In genomic region chr12:14769462-14769836, GRCh38 we compare ENCODE assay signal across 8 cellular contexts. TPM values are rescaled to one million over a fixed set of nuclear protein-coding genes. Genes with fewer than 3 reads are reported as not detected.
A peak's percentile ranks its signal among the peaks of the same experiment; 100 is the strongest.
DNase-seq lines count a peak whose midpoint lies in the region; ATAC-seq and TF ChIP-seq lines count a peak whose summit lies in the region.

No MANE protein-coding gene starts in this region.

- in situ Hi-C loops in GM13977 (cut with MboI; ENCODE audit: low pct_unique_long_range_greater_than_20kb, low sequenced_read_pairs, unreplicated experiment) = no loop called here

- H3K4me1 ChIP-seq in ACC112 (ENCODE audit: control insufficient read depth, insufficient read depth, low read length, unreplicated experiment) (peaks cover 3% of the 10 kb centered on the region), Karpas-422 (ENCODE audit: low read length) (peaks cover 37% of the 10 kb centered on the region), body of pancreas (peaks cover 42% of the 10 kb centered on the region), testis (peaks cover 7% of the 10 kb centered on the region)

- H2AFZ ChIP-seq in ACC112 (ENCODE audit: low read length, unreplicated experiment) = no peak overlapping the region
- H2AFZ ChIP-seq in Karpas-422 (ENCODE audit: low read length) = no peak overlapping the region

- H3K27ac ChIP-seq in ACC112 (ENCODE audit: low read depth, low read length) = peak overlapping the region; percentile 85
- H3K27ac ChIP-seq in Karpas-422 (ENCODE audit: low read length) = peak overlapping the region; percentile 94
- peak overlapping the region; percentile 96 to 98 (median 98) for H3K27ac ChIP-seq in body of pancreas
- peak overlapping the region; percentile 94 to 95 for H3K27ac ChIP-seq in testis

- no peak for DNase-seq in GM13977 (ENCODE audit: low spot score)
- peak; percentile 51 for DNase-seq in Karpas-422
- DNase-seq in body of pancreas = peak; percentile 43 to 68 (median 58)
- DNase-seq in left lobe of liver (ENCODE audit: low spot score) = no peak
- DNase-seq in testis = peak; percentile 53
- no peak for DNase-seq in LoVo (ENCODE audit: low spot score)
- DNase-seq in globus pallidus (ENCODE audit: low spot score) = no peak

- peak overlapping the region; percentile 95 for H3K4me2 ChIP-seq in Karpas-422 (ENCODE audit: low read depth, low read length, poor library complexity, severe bottlenecking)

- TF ChIP-seq CTCF in GM13977 (IDR thresholded peaks at IDR 0.05; ENCODE audit: extremely low read depth, insufficient read depth, missing control alignments) (peak; percentile 34), body of pancreas (IDR thresholded peaks at IDR 0.05) (no peak), testis (IDR thresholded peaks at IDR 0.05) (no peak)

- H3K79me2 ChIP-seq in ACC112 (ENCODE audit: control insufficient read depth, insufficient read depth, low read length, unreplicated experiment) = peaks cover 29% of the 10 kb centered on the region
- H3K79me2 ChIP-seq in Karpas-422 (ENCODE audit: low read length) = peaks cover 19% of the 10 kb centered on the region; the same call in 1 of the 2 replicates

- H3K9me3 ChIP-seq in Karpas-422 (ENCODE audit: low read length) (0 out of 2 replicates have a peak, but pooled peaks cover 3% of the 10 kb centered on the region), body of pancreas (no peaks in the 10 kb centered on the region), testis (no peaks in the 10 kb centered on the region)

- 0 out of 2 replicates have a peak, but pooled peaks cover 3% of the 10 kb centered on the region for H4K20me1 ChIP-seq in Karpas-422 (ENCODE audit: insufficient read depth, low read depth, low read length)

- H3K4me3 ChIP-seq in ACC112 (ENCODE audit: low read depth, low read length) (peak overlapping the region; percentile 98), Karpas-422 (ENCODE audit: low read length) (peak overlapping the region; percentile 80), body of pancreas (peak overlapping the region; percentile 28 to 85), testis (peak overlapping the region; percentile 79 to 92)

- H3K9ac ChIP-seq in Karpas-422 (ENCODE audit: low read length) = peak overlapping the region; percentile 95

- H3K27me3 ChIP-seq in ACC112 (ENCODE audit: insufficient read depth, low read length) (no peaks in the 10 kb centered on the region), Karpas-422 (ENCODE audit: low read length) (peaks cover 4% of the 10 kb centered on the region; the same call in 1 of the 2 replicates), body of pancreas (no peaks in the 10 kb centered on the region), testis (no peaks in the 10 kb centered on the region)

- ATAC-seq in body of pancreas = peak; percentile 7
- peak; percentile 15 for ATAC-seq in left lobe of liver

- 1 to 2% methylated on average over 18 to 19 of the region's 19 CpGs for WGBS in body of pancreas, 2 donors
- 0 to 3% methylated on average over 18 to 19 of the region's 19 CpGs for WGBS in testis, 2 donors

- intact Hi-C loops in body of pancreas (cut with DNase I) = no loop called here
- intact Hi-C loops in testis (cut with DNase I; ENCODE audit: low total_unique reads) = no loop called here

- no peaks in the 10 kb centered on the region for H3K36me3 ChIP-seq in ACC112 (ENCODE audit: insufficient read depth, low read length)
- H3K36me3 ChIP-seq in Karpas-422 (ENCODE audit: insufficient read depth, low read length) = peaks cover 29% of the 10 kb centered on the region
- H3K36me3 ChIP-seq in body of pancreas (replicated peaks in 1 of 2; ENCODE audit: insufficient read depth in 1 of 2, low read depth in 2 of 2) = no peaks in the 10 kb centered on the region
- H3K36me3 ChIP-seq in testis (ENCODE audit: low read depth, missing control alignments) = no peaks in the 10 kb centered on the region

- no peaks in the 10 kb centered on the region for H3K9me2 ChIP-seq in Karpas-422 (replicated peaks; ENCODE audit: insufficient read depth, low read length)

- TF ChIP-seq POLR2A in body of pancreas (IDR thresholded peaks at IDR 0.05) (no peak), testis (IDR thresholded peaks at IDR 0.05) (no peak)

RNA-seq across cellular contexts. Expression of gene WBP11, which starts 33.8 kb away (rescaled TPM):
- 22.5 and 22.7 TPM in 2 replicates for total RNA-seq in Karpas-422 (2014; rRNA removed; shearing (Covaris generic); ENCODE audit: low replicate concordance)
- total RNA-seq in body of pancreas = 10 to 100 TPM in 1 of 2 donors, 1 to 10 TPM in 1; 8.6 to 14.8 TPM
- total RNA-seq in left lobe of liver = 15.9 TPM
- total RNA-seq in testis = 10 to 100 TPM; 37.8 to 41.7 TPM
- polyA plus RNA-seq in testis (ENCODE audit: insufficient read depth, low read depth, low replicate concordance) = 117 TPM

RNA-seq across cellular contexts. Expression of gene C12orf60, which starts 34.0 kb away (rescaled TPM):
- total RNA-seq in Karpas-422 (2014; rRNA removed; shearing (Covaris generic); ENCODE audit: low replicate concordance) = 0.52 and 0.69 TPM in 2 replicates
- total RNA-seq in body of pancreas = 1 to 10 TPM in 1 of 2 donors, not detected in 1; 1.8 TPM
- 0.33 TPM for total RNA-seq in left lobe of liver
- total RNA-seq in testis = 10 to 100 TPM in 1 of 2 donors, 1 to 10 TPM in 1; 5.3 to 11.7 TPM
- polyA plus RNA-seq in testis (ENCODE audit: insufficient read depth, low read depth, low replicate concordance) = 20.6 TPM

RNA-seq across cellular contexts. Expression of gene SMCO3, which starts 44.5 kb away (rescaled TPM):
- total RNA-seq in Karpas-422 (2014; rRNA removed; shearing (Covaris generic); ENCODE audit: low replicate concordance) = not detected in 2 replicates
- total RNA-seq in body of pancreas (1 to 10 TPM; 1.3 to 4.3 TPM), left lobe of liver (0.53 TPM), testis (under 1 TPM in 1 of 2 donors, not detected in 1; 0.39 TPM)
- 0.20 TPM for polyA plus RNA-seq in testis (ENCODE audit: insufficient read depth, low read depth, low replicate concordance)

Comparison
In these comparisons a context has a peak if more than half of its experiments do, and no peak if none do; other contexts are left out.
1. DNase-seq: peak in Karpas-422 (single experiment), body of pancreas (4 of 4) and testis (single experiment); none in GM13977 (single experiment), left lobe of liver (single experiment), LoVo (single experiment) and globus pallidus (single experiment).
2. Peak in every context shown above with its lines, with median percentiles within 50 percentile points of each other: H3K27ac ChIP-seq and H3K4me3 ChIP-seq.